Comparison of ENCODE assay signal across 11 cellular contexts in the genomic region with DNA sequence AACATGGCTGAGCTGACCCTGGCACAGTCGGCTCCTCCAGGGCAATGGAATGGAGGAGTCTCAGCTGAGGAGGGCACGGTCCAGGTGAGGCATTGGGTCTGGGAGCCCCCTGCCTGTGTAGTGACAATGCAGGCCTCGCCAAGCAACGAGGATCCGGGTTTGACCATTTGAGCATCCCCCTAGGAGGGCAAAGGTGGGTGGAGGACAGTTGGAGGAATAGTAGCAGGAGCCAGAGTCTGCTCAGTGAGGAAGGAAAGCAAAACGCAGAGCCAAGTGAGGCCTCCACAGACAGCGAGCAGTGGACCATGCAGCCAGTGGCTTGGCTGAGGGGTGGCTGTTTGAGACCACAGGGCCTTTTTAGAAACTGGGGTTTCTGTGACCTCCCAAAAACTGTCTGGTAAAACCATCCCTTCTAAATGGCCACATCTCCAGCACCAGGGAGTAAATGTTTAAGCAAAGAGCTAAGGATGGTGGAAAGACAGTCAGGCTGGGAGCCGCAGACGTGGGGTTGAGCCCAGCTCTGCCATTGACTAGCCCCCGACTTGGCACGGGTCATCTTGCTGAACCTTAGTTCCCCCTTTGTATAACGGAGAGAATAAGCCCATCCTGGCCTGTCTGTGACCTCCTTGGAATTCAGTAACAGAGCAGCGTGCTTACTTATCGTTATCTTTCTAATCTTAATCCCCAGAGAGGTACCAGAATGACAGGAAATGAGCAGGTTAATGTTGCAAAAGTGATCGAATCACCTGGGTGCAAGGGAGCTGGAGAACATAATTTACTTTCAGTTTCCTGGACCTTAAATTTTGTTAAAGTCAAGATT. TPM values are rescaled to one million over a fixed set of nuclear protein-coding genes. Genes with fewer than 3 reads are reported as not detected.
DNase-seq lines count a peak whose midpoint lies in the region; ATAC-seq lines count a peak whose summit lies in the region.
"Had no signal": no experiment of that assay in that cellular context is flagged by ENCODE, and none has a peak within 500 bp of the region (broad histone marks: within the 10 kb centered on the region; RNA-seq: fewer than 3 reads in every experiment).

No MANE protein-coding gene starts in this region.

- H3K36me3 ChIP-seq in H7 (replicated peaks; ENCODE audit: control insufficient read depth, insufficient read depth, low read length), result peaks cover 4% of the 10 kb centered on the region
- H3K36me3 ChIP-seq: right lobe of liver had no signal

- no peak overlapping the region for H3K4me3 ChIP-seq in H7 (ENCODE audit: insufficient read depth, low read depth, low read length)
- H3K4me3 ChIP-seq: right lobe of liver, upper lobe of left lung had no signal

- DNase-seq in activated T-cell treated with anti-CD3 and anti-CD28 coated beads, Interleukin-2, amount 50 U/mL, for 24 hours, result no peak
- DNase-seq in activated T-cell treated with anti-CD3 and anti-CD28 coated beads for 4 hours, result no peak
- DNase-seq in SK-N-DZ (ENCODE audit: low spot score), result peak; percentile 25
- DNase-seq in effector memory CD8-positive, alpha-beta T cell, result no peak
- no peak for DNase-seq in H7
- DNase-seq: NCI-H2081 treated with DMSO at 0.1 percent for 48 hours, right lobe of liver had no signal

- H3K4me1 Mint-ChIP-seq in activated T-cell treated with anti-CD3 and anti-CD28 coated beads, Interleukin-2, amount 50 U/mL, for 24 hours (ENCODE audit: low read depth), result peaks cover 45% of the 10 kb centered on the region
- H3K4me1 Mint-ChIP-seq in effector memory CD8-positive, alpha-beta T cell (ENCODE audit: low read depth in 2 of 2), result peaks cover 44 to 52% of the 10 kb centered on the region in 2 donors
- H3K4me1 Mint-ChIP-seq in stimulated activated naive CD8-positive, alpha-beta T cell treated with anti-CD3 and anti-CD28 coated beads, Interleukin-15, Interleukin-2, amounts not matched to agents 100 ng/mL and 50 ng/mL, for 24 hours (ENCODE audit: low read depth), result peaks cover 31% of the 10 kb centered on the region

- no peak overlapping the region for H3K4me3 Mint-ChIP-seq in activated T-cell treated with anti-CD3 and anti-CD28 coated beads, Interleukin-2, amount 50 U/mL, for 24 hours
- H3K4me3 Mint-ChIP-seq in effector memory CD8-positive, alpha-beta T cell, result peak overlapping the region; percentile 38 to 53
- peak overlapping the region; percentile 9 for H3K4me3 Mint-ChIP-seq in stimulated activated naive CD8-positive, alpha-beta T cell treated with anti-CD3 and anti-CD28 coated beads, Interleukin-15, Interleukin-2, amounts not matched to agents 100 ng/mL and 50 ng/mL, for 24 hours

- H3K36me3 Mint-ChIP-seq in activated T-cell treated with anti-CD3 and anti-CD28 coated beads, Interleukin-2, amount 50 U/mL, for 24 hours (ENCODE audit: low read depth), result peaks cover 60% of the 10 kb centered on the region
- H3K36me3 Mint-ChIP-seq in effector memory CD8-positive, alpha-beta T cell (ENCODE audit: insufficient read depth), result peaks cover 27% of the 10 kb centered on the region
- H3K36me3 Mint-ChIP-seq in stimulated activated naive CD8-positive, alpha-beta T cell treated with anti-CD3 and anti-CD28 coated beads, Interleukin-15, Interleukin-2, amounts not matched to agents 100 ng/mL and 50 ng/mL, for 24 hours (ENCODE audit: low read depth), result peaks cover 34% of the 10 kb centered on the region

- H3K27me3 Mint-ChIP-seq in activated T-cell treated with anti-CD3 and anti-CD28 coated beads, Interleukin-2, amount 50 U/mL, for 24 hours, result no peaks in the 10 kb centered on the region
- H3K27me3 Mint-ChIP-seq in effector memory CD8-positive, alpha-beta T cell, result no peaks in the 10 kb centered on the region
- H3K27me3 Mint-ChIP-seq in stimulated activated naive CD8-positive, alpha-beta T cell treated with anti-CD3 and anti-CD28 coated beads, Interleukin-15, Interleukin-2, amounts not matched to agents 100 ng/mL and 50 ng/mL, for 24 hours, result no peaks in the 10 kb centered on the region

- peak overlapping the region; percentile 89 for H3K27ac Mint-ChIP-seq in activated T-cell treated with anti-CD3 and anti-CD28 coated beads, Interleukin-2, amount 50 U/mL, for 24 hours
- peak overlapping the region in 1 of 2 donors; percentile 98 for H3K27ac Mint-ChIP-seq in effector memory CD8-positive, alpha-beta T cell
- H3K27ac Mint-ChIP-seq in stimulated activated naive CD8-positive, alpha-beta T cell treated with anti-CD3 and anti-CD28 coated beads, Interleukin-15, Interleukin-2, amounts not matched to agents 100 ng/mL and 50 ng/mL, for 24 hours, result peak overlapping the region; percentile 57

- ATAC-seq in effector memory CD8-positive, alpha-beta T cell (replicated peaks), result no peak
- ATAC-seq in HG03196 (IDR thresholded peaks at IDR 0.05; ENCODE audit: unreplicated experiment) (no peak), HG02759 (IDR thresholded peaks at IDR 0.05; ENCODE audit: unreplicated experiment) (no peak)

- H3K9me3 Mint-ChIP-seq in activated T-cell treated with anti-CD3 and anti-CD28 coated beads, Interleukin-2, amount 50 U/mL, for 24 hours, result peaks cover 2% of the 10 kb centered on the region
- no peaks in the 10 kb centered on the region for H3K9me3 Mint-ChIP-seq in effector memory CD8-positive, alpha-beta T cell
- no peaks in the 10 kb centered on the region for H3K9me3 Mint-ChIP-seq in stimulated activated naive CD8-positive, alpha-beta T cell treated with anti-CD3 and anti-CD28 coated beads, Interleukin-15, Interleukin-2, amounts not matched to agents 100 ng/mL and 50 ng/mL, for 24 hours

- no peaks in the 10 kb centered on the region for H3K27me3 ChIP-seq in H7 (ENCODE audit: control insufficient read depth, insufficient read depth, low read length)
- H3K27me3 ChIP-seq: right lobe of liver, upper lobe of left lung had no signal

RNA-seq across cellular contexts. Expression of a gene that starts 46.8 kb away (rescaled TPM):
- 34.5 and 40.9 TPM in 2 replicates for polyA plus RNA-seq in SK-N-DZ (2014; cell fraction: cytosol; rRNA removed)
- 15.7 and 20.0 TPM in 2 replicates for polyA plus RNA-seq in SK-N-DZ (2014; cell fraction: nucleus; rRNA removed)
- total RNA-seq in H7 (2014; rRNA removed; shearing (Covaris generic)), result 48.2 and 53.9 TPM in 2 replicates
